Comparison of ENCODE assay signal across 10 cellular contexts in genomic region chr9:134660407-134660806, GRCh38. TPM values are rescaled to one million over a fixed set of nuclear protein-coding genes. Genes with fewer than 3 reads are reported as not detected.
DNase-seq lines count a peak whose midpoint lies in the region; ATAC-seq and TF ChIP-seq lines count a peak whose summit lies in the region.
"Had no signal": no experiment of that assay in that cellular context is flagged by ENCODE, and none has a peak within 500 bp of the region (broad histone marks: within the 10 kb centered on the region; RNA-seq: fewer than 3 reads in every experiment).

No MANE protein-coding gene starts in this region.

- no peak overlapping the region for H3K9ac ChIP-seq in Karpas-422 (ENCODE audit: low read length)
- H3K9ac ChIP-seq: BLaER1 treated with 17β-estradiol and CSF1 and Interleukin-3, amounts not matched to agents 10 nM and 100 nM had no signal

- H3K36me3 Mint-ChIP-seq in chondrocyte (ENCODE audit: low read depth), result peaks cover 25% of the 10 kb centered on the region

- DNase-seq in SKM-1 treated with dmso at 0.1 percent for 144 hours (lab: John Stamatoyannopoulos, UW; ENCODE audit: unreplicated experiment) (peak; percentile 11), SKM-1 (lab: John Stamatoyannopoulos, UW; ENCODE audit: unreplicated experiment) (no peak), Karpas-422 (peak; percentile 66), chondrocyte (ENCODE audit: low spot score) (no peak), psoas muscle (peak in 1 of 2 donors; percentile 2), DMS153 (lab: John Stamatoyannopoulos, UW) (no peak)
- DNase-seq: NCI-H510A had no signal

- no peak for ATAC-seq in psoas muscle
- ATAC-seq in GM19455 (IDR thresholded peaks at IDR 0.05; ENCODE audit: unreplicated experiment), result no peak
- ATAC-seq in GM21381 (IDR thresholded peaks at IDR 0.05; ENCODE audit: unreplicated experiment), result no peak

- H3K27me3 ChIP-seq in Karpas-422 (ENCODE audit: low read length) (no peaks in the 10 kb centered on the region), psoas muscle (ENCODE audit: insufficient read depth in 3 of 3, low read length in 2 of 3) (peaks cover 0 to 27% (median 4%) of the 10 kb centered on the region in 3 donors)

- H3K9me3 ChIP-seq in Karpas-422 (ENCODE audit: low read length) (peaks cover 13% of the 10 kb centered on the region), psoas muscle (no peaks in the 10 kb centered on the region)

- H3K27ac ChIP-seq in Karpas-422 (ENCODE audit: low read length) (no peak overlapping the region), psoas muscle (no peak overlapping the region)
- H3K27ac ChIP-seq: BLaER1 treated with 17β-estradiol and CSF1 and Interleukin-3, amounts not matched to agents 10 nM and 100 nM had no signal

- TF ChIP-seq CTCF in chondrocyte (IDR thresholded peaks at IDR 0.05), result peak; percentile 80
- peak; percentile 25 for TF ChIP-seq CTCF in psoas muscle (IDR thresholded peaks at IDR 0.05)

- H3K9me3 Mint-ChIP-seq in chondrocyte (ENCODE audit: low read depth), result no peaks in the 10 kb centered on the region

- H3K4me3 ChIP-seq in Karpas-422 (ENCODE audit: low read length) (no peak overlapping the region), psoas muscle (no peak overlapping the region)
- H3K4me3 ChIP-seq: BLaER1 treated with 17β-estradiol and CSF1 and Interleukin-3, amounts not matched to agents 10 nM and 100 nM had no signal

- H3K36me3 ChIP-seq in Karpas-422 (ENCODE audit: insufficient read depth, low read length), result no peaks in the 10 kb centered on the region
- H3K36me3 ChIP-seq in psoas muscle (ENCODE audit: insufficient read depth in 1 of 2, low read depth in 1 of 2), result no peaks in the 10 kb centered on the region

- H4K20me1 ChIP-seq in Karpas-422 (ENCODE audit: insufficient read depth, low read depth, low read length), result no peaks in the 10 kb centered on the region

- H3K4me1 Mint-ChIP-seq in chondrocyte (ENCODE audit: low read depth), result peaks cover 76% of the 10 kb centered on the region

- no peak overlapping the region for H3K4me3 Mint-ChIP-seq in chondrocyte (ENCODE audit: unreplicated experiment)

- no peak overlapping the region for H2AFZ ChIP-seq in Karpas-422 (ENCODE audit: low read length)

- no peak overlapping the region for H3K4me2 ChIP-seq in Karpas-422 (ENCODE audit: low read depth, low read length, poor library complexity, severe bottlenecking)
- H3K4me2 ChIP-seq: BLaER1 treated with 17β-estradiol and CSF1 and Interleukin-3, amounts not matched to agents 10 nM and 100 nM had no signal

- no peaks in the 10 kb centered on the region for H3K79me2 ChIP-seq in Karpas-422 (ENCODE audit: low read length)

- no peaks in the 10 kb centered on the region for H3K27me3 Mint-ChIP-seq in chondrocyte (ENCODE audit: low read depth)

- 96 to 100% (median 98%) methylated on average over 1 of the region's 1 CpG for WGBS in psoas muscle, 3 donors

- no peaks in the 10 kb centered on the region for H3K9me2 ChIP-seq in Karpas-422 (replicated peaks; ENCODE audit: insufficient read depth, low read length)

- peak overlapping the region; percentile 99 for H3K27ac Mint-ChIP-seq in chondrocyte (ENCODE audit: unreplicated experiment)

- intact Hi-C loops in psoas muscle (cut with DNase I), result no loop called here

- H3K4me1 ChIP-seq in Karpas-422 (ENCODE audit: low read length), result no peaks in the 10 kb centered on the region
- H3K4me1 ChIP-seq in psoas muscle, result no peaks in the 10 kb centered on the region

RNA-seq across cellular contexts. Expression of gene COL5A1, which starts 18.8 kb away (rescaled TPM):
- under 0.01 TPM in 1 of 2 replicates, not detected in the other for total RNA-seq in Karpas-422 (2014; rRNA removed; shearing (Covaris generic); ENCODE audit: low replicate concordance)
- 2,235 to 2,410 TPM (median 2,315 TPM) in 3 replicates for total RNA-seq in chondrocyte
- total RNA-seq in psoas muscle, result 10 to 100 TPM in 1 of 4 donors, 1 to 10 TPM in 3; 3.4 to 11.3 (median 4.7) TPM
- polyA plus RNA-seq in psoas muscle, result 1 to 10 TPM; 1.7 to 2.8 (median 2.6) TPM

Comparison
In these comparisons a context has a peak if more than half of its experiments do, and no peak if none do; other contexts are left out.
1. DNase-seq: peak in SKM-1 treated with dmso at 0.1 percent for 144 hours (single experiment) and Karpas-422 (single experiment); none in SKM-1 (single experiment), chondrocyte (single experiment) and DMS153 (single experiment).
2. RNA of gene COL5A1, which starts 18.8 kb away (total RNA-seq): 2,235 to 2,410 TPM in chondrocyte; 3.4 to 11.3 TPM in psoas muscle and under 0.01 TPM in Karpas-422; every median in the first group is over 100 times any median in the second.